ENCODE assay signal across 22 cellular contexts in the genomic region with DNA sequence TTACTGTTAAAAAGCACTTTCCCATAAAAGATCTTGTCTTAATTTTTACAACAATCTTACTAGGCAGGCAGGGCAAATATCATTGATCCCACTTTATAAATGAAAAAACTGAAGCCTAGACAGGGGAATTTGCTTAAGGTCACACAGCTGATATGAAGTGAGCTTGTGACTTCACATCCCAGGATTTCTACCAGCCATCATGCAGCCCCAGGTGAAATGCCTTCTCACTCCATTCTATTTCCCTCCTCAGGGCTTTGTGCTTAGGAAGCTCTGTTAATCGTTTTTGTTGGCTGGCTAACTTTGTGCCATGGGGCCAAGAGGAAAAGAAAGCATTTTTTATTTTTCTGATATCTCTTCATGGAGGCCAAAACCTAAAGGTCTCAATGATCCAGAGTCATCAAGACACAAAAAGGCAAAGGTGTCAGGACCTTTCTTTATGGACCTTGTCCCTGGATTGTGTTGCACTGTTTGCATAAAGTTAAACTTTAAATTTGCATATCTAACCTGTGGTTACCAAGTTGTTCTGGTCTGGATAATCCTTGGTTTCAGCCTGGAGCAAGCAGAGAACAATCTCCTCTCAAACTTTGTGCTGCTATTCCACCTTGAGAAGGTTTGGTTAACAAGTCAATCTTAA. TPM values are rescaled to one million over a fixed set of nuclear protein-coding genes. Genes with fewer than 3 reads are reported as not detected.
A peak's percentile ranks its signal among the peaks of the same experiment; 100 is the strongest.
DNase-seq lines count a peak whose midpoint lies in the region; ATAC-seq and TF ChIP-seq lines count a peak whose summit lies in the region.
"Had no signal": no experiment of that assay in that cellular context is flagged by ENCODE, and none has a peak within 500 bp of the region (broad histone marks: within the 10 kb centered on the region; RNA-seq: fewer than 3 reads in every experiment).

No MANE protein-coding gene starts in this region.

- TF ChIP-seq CTCF in smooth muscle cell (IDR thresholded peaks at IDR 0.05; ENCODE audit: borderline replicate concordance, insufficient read depth, poor library complexity, severe bottlenecking), result no peak

- H3F3A ChIP-seq in smooth muscle cell (ENCODE audit: low read depth), result no peaks in the 10 kb centered on the region

- H3K9ac ChIP-seq in smooth muscle cell (ENCODE audit: low read depth), result no peak overlapping the region

- no peaks in the 10 kb centered on the region for H3K9me3 ChIP-seq in smooth muscle cell (replicated peaks; ENCODE audit: low read depth)
- H3K9me3 ChIP-seq: ascending aorta, gastroesophageal sphincter, Peyer's patch, suprapubic skin had no signal

- in situ Hi-C loops in SK-MEL-5 (cut with HindIII; ENCODE audit: low pct_unique_long_range_greater_than_20kb, low sequenced_read_pairs), result no loop called here

- H3K36me3 ChIP-seq in H7 (replicated peaks; ENCODE audit: control insufficient read depth, insufficient read depth, low read length), result no peaks in the 10 kb centered on the region
- H3K36me3 ChIP-seq in smooth muscle cell (ENCODE audit: low read depth), result no peaks in the 10 kb centered on the region
- H3K36me3 ChIP-seq: ascending aorta, gastroesophageal sphincter, Peyer's patch, suprapubic skin had no signal

- no peak overlapping the region for H2AFZ ChIP-seq in smooth muscle cell (ENCODE audit: low read depth)

- H3K4me2 ChIP-seq in smooth muscle cell, result no peak overlapping the region

- H3K79me2 ChIP-seq in smooth muscle cell (ENCODE audit: low read depth), result no peaks in the 10 kb centered on the region

- 16% methylated on average over 1 of the region's 1 CpG for WGBS in smooth muscle cell (ENCODE audit: low lambda C conversion rate)

- ATAC-seq in left colon (peak; percentile 53), HG03280 (IDR thresholded peaks at IDR 0.05; ENCODE audit: unreplicated experiment) (no peak), HG03521 (IDR thresholded peaks at IDR 0.05; ENCODE audit: unreplicated experiment) (no peak), HG03108 (IDR thresholded peaks at IDR 0.05; ENCODE audit: unreplicated experiment) (no peak)
- ATAC-seq: activated CD4-positive, CD25-positive, alpha-beta regulatory T cell treated with anti-CD3 and anti-CD28 coated beads, Interleukin-2, amount 50 U/mL, for 24 hours; gastroesophageal sphincter; stimulated activated naive B cell treated with anti-CD40 and anti-IgM and Interleukin-4, amounts not matched to agents 10 μg/mL and 1 μg/mL and 100 μg/mL, for 72 hours; T-cell had no signal

- H3K4me3 ChIP-seq in H7 (ENCODE audit: insufficient read depth, low read depth, low read length), result no peak overlapping the region
- no peak overlapping the region for H3K4me3 ChIP-seq in smooth muscle cell
- H3K4me3 ChIP-seq: ascending aorta, gastroesophageal sphincter, Peyer's patch, suprapubic skin had no signal

- peak; percentile 21 for DNase-seq in H7
- DNase-seq in SK-MEL-5 (ENCODE audit: low read depth, low spot score), result peak; percentile 33
- DNase-seq in left colon, result no peak
- DNase-seq in smooth muscle cell (lab: John Stamatoyannopoulos, UW; ENCODE audit: unreplicated experiment), result no peak
- DNase-seq: activated CD4-positive, alpha-beta memory T cell treated with anti-CD3 and anti-CD28 coated beads, Interleukin-2, amount 10 ng/mL, durations not matched to agents 7 days and 5 days; activated naive CD8-positive, alpha-beta T cell treated with anti-CD3 and anti-CD28 coated beads for 36 hours; CD4-positive, alpha-beta T cell; mammary epithelial cell; NCI-H1105 treated with DMSO at 0.1 percent for 48 hours; NCI-H2081; NCI-H446; Peyer's patch; stimulated activated CD4-positive, alpha-beta T cell treated with anti-CD3 and anti-CD28 coated beads, Interleukin-4, amount 100 ng/mL, for 24 hours; stimulated activated naive B cell treated with anti-CD40 and anti-IgM and Interleukin-4, amounts not matched to agents 10 μg/mL and 1 μg/mL and 100 μg/mL, for 72 hours; T-cell had no signal

- H3K4me1 ChIP-seq in smooth muscle cell (ENCODE audit: low read depth), result peaks cover 3% of the 10 kb centered on the region
- H3K4me1 ChIP-seq: ascending aorta, gastroesophageal sphincter, Peyer's patch had no signal

- H3K27ac ChIP-seq in smooth muscle cell (ENCODE audit: low read depth), result peak overlapping the region; percentile 19
- H3K27ac ChIP-seq: ascending aorta, gastroesophageal sphincter, Peyer's patch, suprapubic skin had no signal

- intact Hi-C loops in left colon (cut with DNase I, micrococcal nuclease), result no loop called here

- H3K27me3 ChIP-seq in H7 (ENCODE audit: control insufficient read depth, insufficient read depth, low read length) (no peaks in the 10 kb centered on the region), smooth muscle cell (ENCODE audit: low read depth) (no peaks in the 10 kb centered on the region)
- H3K27me3 ChIP-seq: ascending aorta, gastroesophageal sphincter, Peyer's patch, suprapubic skin had no signal

- H4K20me1 ChIP-seq in smooth muscle cell (ENCODE audit: low read depth), result no peaks in the 10 kb centered on the region

RNA-seq across cellular contexts. Expression of a gene that starts 44.8 kb away (rescaled TPM):
- total RNA-seq in H7 (2014; rRNA removed; shearing (Covaris generic)), result 8.0 and 13.0 TPM in 2 replicates
- total RNA-seq in SK-MEL-5 (2014; rRNA removed; shearing (Covaris generic)), result 6.0 and 8.4 TPM in 2 replicates
- 25.2 and 30.1 TPM in 2 replicates for polyA plus RNA-seq in SK-MEL-5 (2015; cell fraction: cytosol; rRNA removed)
- polyA plus RNA-seq in SK-MEL-5 (2015; cell fraction: nucleus; rRNA removed), result 96.9 and 113 TPM in 2 replicates
- total RNA-seq in left colon, result 10 to 100 TPM; 28.7 to 29.8 TPM
- total RNA-seq in smooth muscle cell, result 11.3 and 12.8 TPM in 2 replicates
- 7.7 and 11.9 TPM in 2 replicates for polyA plus RNA-seq in smooth muscle cell

Comparison
In these comparisons a context has a peak if more than half of its experiments do, and no peak if none do; other contexts are left out.
1. DNase-seq: peak in H7 (single experiment) and SK-MEL-5 (single experiment); none in left colon (0 of 2) and smooth muscle cell (single experiment).